ENCODE assay signal across 14 cellular contexts in genomic region chr10:100506596-100507356, GRCh38. TPM values are rescaled to one million over a fixed set of nuclear protein-coding genes. Genes with fewer than 3 reads are reported as not detected.
A peak's percentile ranks its signal among the peaks of the same experiment; 100 is the strongest.
DNase-seq lines count a peak whose midpoint lies in the region; ATAC-seq and TF ChIP-seq lines count a peak whose summit lies in the region.
"Had no signal": no experiment of that assay in that cellular context is flagged by ENCODE, and none has a peak within 500 bp of the region (broad histone marks: within the 10 kb centered on the region; RNA-seq: fewer than 3 reads in every experiment).

No MANE protein-coding gene starts in this region.

- peak; percentile 60 for DNase-seq in activated CD8-positive, alpha-beta memory T cell treated with anti-CD3 and anti-CD28 coated beads, Interleukin-2, amount 10 ng/mL, durations not matched to agents 7 days and 5 days
- DNase-seq in activated CD8-positive, alpha-beta memory T cell treated with anti-CD3 and anti-CD28 coated beads, Interleukin-2, amount 50 U/mL, for 4 hours, result no peak
- peak; percentile 83 for DNase-seq in LHCN-M2 (ENCODE audit: low read depth)
- peak; percentile 67 to 95 for DNase-seq in trophoblast cell
- no peak for DNase-seq in GM20000 (ENCODE audit: low spot score)
- no peak for DNase-seq in HuH-7 (ENCODE audit: low spot score)
- DNase-seq: AML-193, MM.1S, NCI-H446, SHP77 treated with DMSO at 0.1 percent for 48 hours had no signal

- H2BK12ac ChIP-seq in trophoblast cell (ENCODE audit: low read length), result no peak overlapping the region

- peaks cover 53% of the 10 kb centered on the region for H3K36me3 Mint-ChIP-seq in activated CD8-positive, alpha-beta memory T cell treated with anti-CD3 and anti-CD28 coated beads, Interleukin-2, amount 10 ng/mL, durations not matched to agents 7 days and 5 days
- peaks cover 14% of the 10 kb centered on the region for H3K36me3 Mint-ChIP-seq in activated naive CD8-positive, alpha-beta T cell

- H3K9me3 ChIP-seq in trophoblast cell (ENCODE audit: insufficient read depth, low read depth, low read length), result no peaks in the 10 kb centered on the region
- H3K9me3 ChIP-seq: breast epithelium had no signal

- peak overlapping the region; percentile 19 for H3K4ac ChIP-seq in trophoblast cell (ENCODE audit: low read depth, low read length)

- peak overlapping the region; percentile 11 for H3K4me2 ChIP-seq in trophoblast cell (ENCODE audit: low read length)

- TF ChIP-seq CTCF in GM20000 (IDR thresholded peaks at IDR 0.05; ENCODE audit: extremely low read depth, missing control alignments), result no peak

- peak overlapping the region; percentile 30 for H4K8ac ChIP-seq in trophoblast cell (ENCODE audit: low read depth, low read length)

- no peaks in the 10 kb centered on the region for H3K27me3 ChIP-seq in trophoblast cell (ENCODE audit: insufficient read depth, low read length)
- H3K27me3 ChIP-seq: breast epithelium had no signal

- peak overlapping the region; percentile 90 for H3K27ac ChIP-seq in trophoblast cell (ENCODE audit: low read depth, low read length)
- H3K27ac ChIP-seq: breast epithelium had no signal

- CTCF ChIA-PET in activated CD8-positive, alpha-beta memory T cell treated with anti-CD3 and anti-CD28 coated beads, Interleukin-2, amount 10 ng/mL, durations not matched to agents 7 days and 5 days (lab: Charles Lee), result interaction anchor here (0.7 to 20.2 kb wide), 10 partner anchors 10 to 164 kb away, joined by 3 to 363 read pairs (median 60); partner anchors contain the start of genes HIF1AN and SCD

- H3K27ac Mint-ChIP-seq in activated CD8-positive, alpha-beta memory T cell treated with anti-CD3 and anti-CD28 coated beads, Interleukin-2, amount 10 ng/mL, durations not matched to agents 7 days and 5 days, result peak overlapping the region; percentile 97
- peak overlapping the region; percentile 83 for H3K27ac Mint-ChIP-seq in activated naive CD8-positive, alpha-beta T cell

- peak overlapping the region; percentile 70 for H2BK120ac ChIP-seq in trophoblast cell (ENCODE audit: insufficient read depth, low read length, poor library complexity)

- no peak overlapping the region for H3K9ac ChIP-seq in trophoblast cell (ENCODE audit: low read length)

- no peak overlapping the region for H3K4me3 ChIP-seq in trophoblast cell (ENCODE audit: low read depth, low read length)
- H3K4me3 ChIP-seq: breast epithelium had no signal

- no peak overlapping the region for H3K23ac ChIP-seq in trophoblast cell (ENCODE audit: low read length)

- peaks cover 0 to 6% of the 10 kb centered on the region in 2 experiments for H3K36me3 ChIP-seq in trophoblast cell (ENCODE audit: control insufficient read depth in 1 of 2, insufficient read depth in 2 of 2, low read length in 2 of 2)
- H3K36me3 ChIP-seq: breast epithelium had no signal

- H3K4me1 Mint-ChIP-seq in activated CD8-positive, alpha-beta memory T cell treated with anti-CD3 and anti-CD28 coated beads, Interleukin-2, amount 10 ng/mL, durations not matched to agents 7 days and 5 days, result peaks cover 88% of the 10 kb centered on the region
- peaks cover 70% of the 10 kb centered on the region for H3K4me1 Mint-ChIP-seq in activated naive CD8-positive, alpha-beta T cell (ENCODE audit: low read depth)

- peaks cover 6% of the 10 kb centered on the region for H3K79me1 ChIP-seq in trophoblast cell (ENCODE audit: low read length)

- no peaks in the 10 kb centered on the region for H3K79me2 ChIP-seq in trophoblast cell (ENCODE audit: control insufficient read depth, insufficient read depth, low read length, poor library complexity)

- WGBS in trophoblast cell (ENCODE audit: extremely low coverage, insufficient coverage, insufficient read length), result no CpG with 5 or more reads among the region's 5 CpGs

- H4K91ac ChIP-seq in trophoblast cell (ENCODE audit: low read depth, low read length), result peak overlapping the region; percentile 84

- H3K18ac ChIP-seq in trophoblast cell (ENCODE audit: low read length), result peak overlapping the region; percentile 71

- ATAC-seq in activated CD8-positive, alpha-beta memory T cell treated with anti-CD3 and anti-CD28 coated beads, Interleukin-2, amount 10 ng/mL, durations not matched to agents 7 days and 5 days, result peak; percentile 9
- ATAC-seq in GM18511 (IDR thresholded peaks at IDR 0.05; ENCODE audit: unreplicated experiment), result no peak

- no peak overlapping the region for H4K12ac ChIP-seq in trophoblast cell (ENCODE audit: low read depth, low read length)

- H2AFZ ChIP-seq in trophoblast cell (ENCODE audit: insufficient read depth, low read length, poor library complexity), result no peak overlapping the region

- peak overlapping the region; percentile 82 for H3K14ac ChIP-seq in trophoblast cell (ENCODE audit: low read length)

- H3K27me3 Mint-ChIP-seq in activated CD8-positive, alpha-beta memory T cell treated with anti-CD3 and anti-CD28 coated beads, Interleukin-2, amount 10 ng/mL, durations not matched to agents 7 days and 5 days, result no peaks in the 10 kb centered on the region
- no peaks in the 10 kb centered on the region for H3K27me3 Mint-ChIP-seq in activated naive CD8-positive, alpha-beta T cell

- H3K4me1 ChIP-seq in trophoblast cell (ENCODE audit: control insufficient read depth in 1 of 2, insufficient read depth in 2 of 2, low read length in 2 of 2), result peaks cover 24% of the 10 kb centered on the region in 2 experiments
- H3K4me1 ChIP-seq: breast epithelium had no signal

- peak overlapping the region; percentile 18 for H2AK5ac ChIP-seq in trophoblast cell (ENCODE audit: low read length)

- H3K9me3 Mint-ChIP-seq in activated CD8-positive, alpha-beta memory T cell treated with anti-CD3 and anti-CD28 coated beads, Interleukin-2, amount 10 ng/mL, durations not matched to agents 7 days and 5 days (ENCODE audit: low read depth), result no peaks in the 10 kb centered on the region
- H3K9me3 Mint-ChIP-seq in activated naive CD8-positive, alpha-beta T cell (ENCODE audit: low read depth), result no peaks in the 10 kb centered on the region

- peak overlapping the region; percentile 74 for H3K4me3 Mint-ChIP-seq in activated CD8-positive, alpha-beta memory T cell treated with anti-CD3 and anti-CD28 coated beads, Interleukin-2, amount 10 ng/mL, durations not matched to agents 7 days and 5 days
- H3K4me3 Mint-ChIP-seq in activated naive CD8-positive, alpha-beta T cell, result peak overlapping the region; percentile 64

- peak overlapping the region; percentile 76 for H2BK5ac ChIP-seq in trophoblast cell (ENCODE audit: low read depth, low read length, poor library complexity)

RNA-seq across cellular contexts. Expression of gene SEC31B, which starts 12.9 kb away (rescaled TPM):
- total RNA-seq in activated CD8-positive, alpha-beta memory T cell treated with anti-CD3 and anti-CD28 coated beads, Interleukin-2, amount 10 ng/mL, durations not matched to agents 7 days and 5 days, result 100 to 1,000 TPM in 1 of 2 experiments, 10 to 100 TPM in 1; 42.9 to 120 TPM
- total RNA-seq in LHCN-M2 (2014; rRNA removed), result 1.5 and 2.6 TPM in 2 replicates
- polyA plus RNA-seq in LHCN-M2 (2012), result 0.91 TPM
- 2.4 and 2.8 TPM in 2 replicates for polyA plus RNA-seq in trophoblast cell (2013)

RNA-seq across cellular contexts. Expression of gene NDUFB8, which starts 22.9 kb away (rescaled TPM):
- total RNA-seq in activated CD8-positive, alpha-beta memory T cell treated with anti-CD3 and anti-CD28 coated beads, Interleukin-2, amount 10 ng/mL, durations not matched to agents 7 days and 5 days, result 100 to 1,000 TPM; 268 to 300 TPM
- 133 and 183 TPM in 2 replicates for total RNA-seq in LHCN-M2 (2014; rRNA removed)
- 307 TPM for polyA plus RNA-seq in LHCN-M2 (2012)
- 229 and 233 TPM in 2 replicates for polyA plus RNA-seq in trophoblast cell (2013)

RNA-seq across cellular contexts. Expression of gene HIF1AN, which starts 29.0 kb away (rescaled TPM):
- total RNA-seq in activated CD8-positive, alpha-beta memory T cell treated with anti-CD3 and anti-CD28 coated beads, Interleukin-2, amount 10 ng/mL, durations not matched to agents 7 days and 5 days, result 10 to 100 TPM; 49.2 to 53.6 TPM
- 6.3 and 8.9 TPM in 2 replicates for total RNA-seq in LHCN-M2 (2014; rRNA removed)
- 29.7 TPM for polyA plus RNA-seq in LHCN-M2 (2012)
- 18.4 and 19.2 TPM in 2 replicates for polyA plus RNA-seq in trophoblast cell (2013)

RNA-seq across cellular contexts. Expression of gene WNT8B, which starts 44.0 kb away (rescaled TPM):
- total RNA-seq in activated CD8-positive, alpha-beta memory T cell treated with anti-CD3 and anti-CD28 coated beads, Interleukin-2, amount 10 ng/mL, durations not matched to agents 7 days and 5 days, result under 1 TPM in 1 of 2 experiments, not detected in 1; 0.41 TPM
- not detected in 2 replicates for total RNA-seq in LHCN-M2 (2014; rRNA removed)
- not detected for polyA plus RNA-seq in LHCN-M2 (2012)
- 0.01 TPM in 2 replicates for polyA plus RNA-seq in trophoblast cell (2013)
- total RNA-seq: breast epithelium, myocyte had no signal

Comparison
In these comparisons a context has a peak if more than half of its experiments do, and no peak if none do; other contexts are left out.
1. DNase-seq: peak in activated CD8-positive, alpha-beta memory T cell treated with anti-CD3 and anti-CD28 coated beads, Interleukin-2, amount 10 ng/mL, durations not matched to agents 7 days and 5 days (single experiment), LHCN-M2 (single experiment) and trophoblast cell (2 of 2); none in activated CD8-positive, alpha-beta memory T cell treated with anti-CD3 and anti-CD28 coated beads, Interleukin-2, amount 50 U/mL, for 4 hours (single experiment), GM20000 (single experiment) and HuH-7 (single experiment).
2. RNA of gene SEC31B, which starts 12.9 kb away (total RNA-seq): 42.9 to 120 TPM in activated CD8-positive, alpha-beta memory T cell treated with anti-CD3 and anti-CD28 coated beads, Interleukin-2, amount 10 ng/mL, durations not matched to agents 7 days and 5 days; 1.5 to 2.6 TPM in LHCN-M2; every median in the first group is over 10 times any median in the second.